In the genomic region with DNA sequence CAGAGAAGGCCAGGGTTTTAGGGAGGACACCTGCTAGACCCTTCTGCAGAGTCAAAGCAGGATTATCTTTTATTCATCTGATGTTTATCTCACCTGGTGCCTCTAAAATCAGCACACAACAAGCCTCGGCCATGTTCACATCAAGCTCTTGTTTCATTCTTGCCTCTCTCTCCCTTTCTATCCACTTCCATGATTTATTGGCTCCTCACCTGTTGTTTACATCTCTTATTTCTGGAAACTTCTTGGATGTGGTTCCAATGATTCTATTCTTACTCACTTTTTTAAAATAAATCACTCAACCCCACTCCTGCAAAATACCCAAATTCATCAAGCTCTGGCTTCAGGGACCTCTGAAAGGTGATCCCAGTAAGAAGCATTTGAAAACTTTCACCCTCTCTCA, we compare ENCODE assay signal across 14 cellular contexts.
A peak's percentile ranks its signal among the peaks of the same experiment; 100 is the strongest.
DNase-seq lines count a peak whose midpoint lies in the region; ATAC-seq and TF ChIP-seq lines count a peak whose summit lies in the region.
"Had no signal": no experiment of that assay in that cellular context is flagged by ENCODE, and none has a peak within 500 bp of the region (broad histone marks: within the 10 kb centered on the region; RNA-seq: fewer than 3 reads in every experiment).

No MANE protein-coding gene starts in this region.

- no peak overlapping the region for H3K4me3 ChIP-seq in Karpas-422 (ENCODE audit: low read length)
- H3K4me3 ChIP-seq in gastrocnemius medialis = no peak overlapping the region

- no peaks in the 10 kb centered on the region for H3K36me3 ChIP-seq in Karpas-422 (ENCODE audit: insufficient read depth, low read length)
- no peaks in the 10 kb centered on the region for H3K36me3 ChIP-seq in gastrocnemius medialis

- H3K4me1 Mint-ChIP-seq in mesothelial cell of epicardium (peaks cover 36% of the 10 kb centered on the region), nephron progenitor cell (no peaks in the 10 kb centered on the region)

- H3K9me2 ChIP-seq in Karpas-422 (replicated peaks; ENCODE audit: insufficient read depth, low read length) = no peaks in the 10 kb centered on the region

- H3K27ac ChIP-seq in Karpas-422 (ENCODE audit: low read length) = no peak overlapping the region
- H3K27ac ChIP-seq in gastrocnemius medialis = peak overlapping the region in 2 of 4 donors; percentile 26 to 27

- no peak overlapping the region for H3K9ac ChIP-seq in Karpas-422 (ENCODE audit: low read length)

- H3K4me1 ChIP-seq in Karpas-422 (ENCODE audit: low read length) (peaks cover 4% of the 10 kb centered on the region; the same call in 1 of the 2 replicates), gastrocnemius medialis (peaks cover 11 to 19% of the 10 kb centered on the region in 2 donors)

- no peaks in the 10 kb centered on the region for H3K9me3 ChIP-seq in Karpas-422 (ENCODE audit: low read length)
- no peaks in the 10 kb centered on the region for H3K9me3 ChIP-seq in gastrocnemius medialis

- no peaks in the 10 kb centered on the region for H3K79me2 ChIP-seq in Karpas-422 (ENCODE audit: low read length)

- peaks cover 6% of the 10 kb centered on the region for H3K27me3 Mint-ChIP-seq in mesothelial cell of epicardium (ENCODE audit: low read depth)
- peaks cover 6% of the 10 kb centered on the region for H3K27me3 Mint-ChIP-seq in nephron progenitor cell (ENCODE audit: low read depth, poor library complexity)
- H3K27me3 Mint-ChIP-seq: CD4-positive, alpha-beta T cell had no signal

- intact Hi-C loops in gastrocnemius medialis (cut with DNase I; ENCODE audit: low total_unique reads) = loop anchor here (5.0 kb wide), 1 partner anchor 144 kb away; no protein-coding TSS in a partner anchor

- H3K36me3 Mint-ChIP-seq in mesothelial cell of epicardium = no peaks in the 10 kb centered on the region
- no peaks in the 10 kb centered on the region for H3K36me3 Mint-ChIP-seq in nephron progenitor cell (ENCODE audit: low read depth)

- no peak overlapping the region for H3K4me2 ChIP-seq in Karpas-422 (ENCODE audit: low read depth, low read length, poor library complexity, severe bottlenecking)

- no peak for TF ChIP-seq CTCF in mesothelial cell of epicardium (IDR thresholded peaks at IDR 0.05; ENCODE audit: unreplicated experiment)
- TF ChIP-seq CTCF in gastrocnemius medialis (IDR thresholded peaks at IDR 0.05 in 4 of 5, conservative IDR thresholded peaks at IDR 0.05 in 1 of 5) = no peak
- no peak for TF ChIP-seq CTCF in nephron progenitor cell (IDR thresholded peaks at IDR 0.05)

- H3K9me3 Mint-ChIP-seq in mesothelial cell of epicardium = no peaks in the 10 kb centered on the region
- H3K9me3 Mint-ChIP-seq in nephron progenitor cell = peaks cover 4% of the 10 kb centered on the region
- H3K9me3 Mint-ChIP-seq: H9 had no signal

- no peak overlapping the region for H2AFZ ChIP-seq in Karpas-422 (ENCODE audit: low read length)

- in situ Hi-C loops in gastrocnemius medialis (cut with MboI; ENCODE audit: low sequenced_read_pairs in 4 of 4) = no loop called here

- peak overlapping the region; percentile 65 for H3K27ac Mint-ChIP-seq in mesothelial cell of epicardium
- no peak overlapping the region for H3K27ac Mint-ChIP-seq in nephron progenitor cell
- H3K27ac Mint-ChIP-seq: B cell; CD4-positive, alpha-beta T cell; H9 had no signal

- H4K20me1 ChIP-seq in Karpas-422 (ENCODE audit: insufficient read depth, low read depth, low read length) = no peaks in the 10 kb centered on the region

- ATAC-seq in gastrocnemius medialis (peak; percentile 82 to 90), GM21786 (IDR thresholded peaks at IDR 0.05; ENCODE audit: unreplicated experiment) (no peak)

- no peak for TF ChIP-seq POLR2A in gastrocnemius medialis (IDR thresholded peaks at IDR 0.05)

- H3K27me3 ChIP-seq in Karpas-422 (ENCODE audit: low read length) (no peaks in the 10 kb centered on the region), gastrocnemius medialis (no peaks in the 10 kb centered on the region)

- H3K4me3 Mint-ChIP-seq in mesothelial cell of epicardium = no peak overlapping the region
- H3K4me3 Mint-ChIP-seq in nephron progenitor cell = no peak overlapping the region
- H3K4me3 Mint-ChIP-seq: B cell; CD4-positive, alpha-beta T cell; H9 had no signal

- DNase-seq in Karpas-422 (peak; percentile 19), mesothelial cell of epicardium (ENCODE audit: low spot score in 2 of 2, unreplicated experiment in 2 of 2) (no peak), gastrocnemius medialis (no peak), nephron progenitor cell (no peak), inferior parietal cortex (ENCODE audit: extremely low spot score) (no peak), kidney tubule cell (ENCODE audit: low spot score) (no peak)
- DNase-seq: C1 segment of cervical spinal cord; Calu3; CD4-positive, alpha-beta T cell; DMS 273 treated with DMSO at 0.1 percent for 48 hours; GOT3; H9 had no signal
